ENCODE assay signal across 19 cellular contexts in genomic region chr9:34502471-34503335, GRCh38. TPM values are rescaled to one million over a fixed set of nuclear protein-coding genes. Genes with fewer than 3 reads are reported as not detected.
DNase-seq lines count a peak whose midpoint lies in the region; ATAC-seq and TF ChIP-seq lines count a peak whose summit lies in the region.
"Had no signal": no experiment of that assay in that cellular context is flagged by ENCODE, and none has a peak within 500 bp of the region (broad histone marks: within the 10 kb centered on the region; RNA-seq: fewer than 3 reads in every experiment).

No MANE protein-coding gene starts in this region.

- TF ChIP-seq CTCF in LNCaP clone FGC (IDR thresholded peaks at IDR 0.05; ENCODE audit: control insufficient read depth, extremely low read depth, insufficient read depth) (no peak), PC-3 (conservative IDR thresholded peaks at IDR 0.05; ENCODE audit: low read depth, low read length) (no peak), left lung (IDR thresholded peaks at IDR 0.05) (no peak), HFFc6 (IDR thresholded peaks at IDR 0.05) (no peak)

- H3K27ac Mint-ChIP-seq in HFFc6, result no peak overlapping the region
- no peak overlapping the region for H3K27ac Mint-ChIP-seq in activated T-helper 1 cell treated with anti-CD3 and anti-CD28 coated beads, Interleukin-12 subunit alpha, Interleukin-12 subunit beta, Interleukin-2, Interleukin-4 antibody, amounts not matched to agents 30 ng/mL and 10 ng/mL and 1 ng/mL, durations not matched to agents 14 hours and 24 hours and 36 hours
- H3K27ac Mint-ChIP-seq: activated CD8-positive, alpha-beta memory T cell treated with anti-CD3 and anti-CD28 coated beads, Interleukin-2, amount 10 ng/mL, durations not matched to agents 7 days and 5 days; activated naive CD8-positive, alpha-beta T cell treated with anti-CD3 and anti-CD28 coated beads, Interleukin-2, amount 50 U/mL, for 24 hours; effector memory CD8-positive, alpha-beta T cell; immature natural killer cell; nephron had no signal

- H3K9me3 ChIP-seq in PC-3 (ENCODE audit: low read length), result no peaks in the 10 kb centered on the region
- H3K9me3 ChIP-seq in left lung, result no peaks in the 10 kb centered on the region
- H3K9me3 ChIP-seq: heart left ventricle had no signal

- intact Hi-C loops in PC-3 (cut with micrococcal nuclease) (loop anchor here (5.0 kb wide), 1 partner anchor 90 kb away; no protein-coding TSS in a partner anchor), left lung (cut with DNase I) (loop anchor here in 1 of 2 donors (5.0 kb wide), 1 partner anchor 65 kb away; no protein-coding TSS in a partner anchor)
- intact Hi-C loops in activated T-helper 1 cell treated with anti-CD3 and anti-CD28 coated beads, Interleukin-12 subunit alpha, Interleukin-12 subunit beta, Interleukin-2, Interleukin-4 antibody, amounts not matched to agents 30 ng/mL and 10 ng/mL and 1 ng/mL, durations not matched to agents 14 hours and 24 hours and 36 hours (cut with micrococcal nuclease), result loop anchor here (5.0 kb wide), 1 partner anchor 40 kb away; no protein-coding TSS in a partner anchor

- H3K4me3 Mint-ChIP-seq in HFFc6, result no peak overlapping the region
- H3K4me3 Mint-ChIP-seq in activated T-helper 1 cell treated with anti-CD3 and anti-CD28 coated beads, Interleukin-12 subunit alpha, Interleukin-12 subunit beta, Interleukin-2, Interleukin-4 antibody, amounts not matched to agents 30 ng/mL and 10 ng/mL and 1 ng/mL, durations not matched to agents 14 hours and 24 hours and 36 hours, result no peak overlapping the region
- H3K4me3 Mint-ChIP-seq: activated CD8-positive, alpha-beta memory T cell treated with anti-CD3 and anti-CD28 coated beads, Interleukin-2, amount 10 ng/mL, durations not matched to agents 7 days and 5 days; activated naive CD8-positive, alpha-beta T cell treated with anti-CD3 and anti-CD28 coated beads, Interleukin-2, amount 50 U/mL, for 24 hours; central memory CD8-positive, alpha-beta T cell; effector memory CD8-positive, alpha-beta T cell; immature natural killer cell; nephron had no signal

- H3K9me2 ChIP-seq in PC-3 (replicated peaks; ENCODE audit: low read length), result no peaks in the 10 kb centered on the region

- H3K36me3 ChIP-seq in PC-3 (ENCODE audit: low read depth, low read length) (no peaks in the 10 kb centered on the region), left lung (no peaks in the 10 kb centered on the region)
- H3K36me3 ChIP-seq: heart left ventricle had no signal

- H3K9me3 Mint-ChIP-seq in HFFc6, result no peaks in the 10 kb centered on the region
- H3K9me3 Mint-ChIP-seq in activated T-helper 1 cell treated with anti-CD3 and anti-CD28 coated beads, Interleukin-12 subunit alpha, Interleukin-12 subunit beta, Interleukin-2, Interleukin-4 antibody, amounts not matched to agents 30 ng/mL and 10 ng/mL and 1 ng/mL, durations not matched to agents 14 hours and 24 hours and 36 hours, result no peaks in the 10 kb centered on the region
- H3K9me3 Mint-ChIP-seq: activated naive CD8-positive, alpha-beta T cell treated with anti-CD3 and anti-CD28 coated beads, Interleukin-2, amount 50 U/mL, for 24 hours; central memory CD8-positive, alpha-beta T cell; effector memory CD8-positive, alpha-beta T cell; nephron had no signal

- H3K79me2 ChIP-seq in PC-3 (ENCODE audit: low read length), result no peaks in the 10 kb centered on the region

- no peaks in the 10 kb centered on the region for H3K27me3 ChIP-seq in PC-3 (ENCODE audit: low read length)
- H3K27me3 ChIP-seq in left lung, result no peaks in the 10 kb centered on the region

- H3K4me1 ChIP-seq in PC-3 (ENCODE audit: insufficient read depth, low read length) (peaks cover 31% of the 10 kb centered on the region), left lung (peaks cover 6 to 12% of the 10 kb centered on the region in 2 donors)

- no peaks in the 10 kb centered on the region for H3K4me1 Mint-ChIP-seq in HFFc6 (ENCODE audit: low read depth)
- peaks cover 4% of the 10 kb centered on the region for H3K4me1 Mint-ChIP-seq in activated T-helper 1 cell treated with anti-CD3 and anti-CD28 coated beads, Interleukin-12 subunit alpha, Interleukin-12 subunit beta, Interleukin-2, Interleukin-4 antibody, amounts not matched to agents 30 ng/mL and 10 ng/mL and 1 ng/mL, durations not matched to agents 14 hours and 24 hours and 36 hours (ENCODE audit: low read depth)
- H3K4me1 Mint-ChIP-seq: central memory CD8-positive, alpha-beta T cell; immature natural killer cell; nephron had no signal

- peak overlapping the region; percentile 30 for H3K27ac ChIP-seq in PC-3 (ENCODE audit: low read length)
- no peak overlapping the region for H3K27ac ChIP-seq in left lung
- peak overlapping the region; percentile 14 for H3K27ac ChIP-seq in temporal lobe (ENCODE audit: low read depth, low read length)

- peak; percentile 35 for ATAC-seq in PC-3
- ATAC-seq in left lung, result peak; percentile 41
- ATAC-seq: activated CD8-positive, alpha-beta memory T cell treated with anti-CD3 and anti-CD28 coated beads, Interleukin-2, amount 10 ng/mL, durations not matched to agents 7 days and 5 days; activated naive CD8-positive, alpha-beta T cell treated with anti-CD3 and anti-CD28 coated beads, Interleukin-2, amount 50 U/mL, for 24 hours; effector memory CD8-positive, alpha-beta T cell had no signal

- POLR2A ChIA-PET in PC-3 (lab: Charles Lee; ENCODE audit: unreplicated experiment), result no interaction called here

- no peak overlapping the region for H3K9ac ChIP-seq in PC-3 (ENCODE audit: low read length)

- no TSS peak for BruUV-seq in PC-3 (replicated peaks; lab: Mats Ljungman, UMichigan)

- no peak overlapping the region for H2AFZ ChIP-seq in PC-3 (ENCODE audit: low read length)

- peak overlapping the region; percentile 57 for H3K4me2 ChIP-seq in PC-3 (ENCODE audit: low read length)

- H3K27me3 Mint-ChIP-seq in HFFc6 (ENCODE audit: insufficient read depth), result peaks cover 27% of the 10 kb centered on the region
- peaks cover 12% of the 10 kb centered on the region for H3K27me3 Mint-ChIP-seq in activated T-helper 1 cell treated with anti-CD3 and anti-CD28 coated beads, Interleukin-12 subunit alpha, Interleukin-12 subunit beta, Interleukin-2, Interleukin-4 antibody, amounts not matched to agents 30 ng/mL and 10 ng/mL and 1 ng/mL, durations not matched to agents 14 hours and 24 hours and 36 hours (ENCODE audit: insufficient read depth)

- 0 out of 2 replicates have a peak, but pooled peaks cover 5% of the 10 kb centered on the region for H4K20me1 ChIP-seq in PC-3 (ENCODE audit: low read length)

- H3F3A ChIP-seq in PC-3 (ENCODE audit: low read length, unreplicated experiment), result no peaks in the 10 kb centered on the region

- H3K36me3 Mint-ChIP-seq in HFFc6 (ENCODE audit: low read depth), result no peaks in the 10 kb centered on the region
- no peaks in the 10 kb centered on the region for H3K36me3 Mint-ChIP-seq in activated T-helper 1 cell treated with anti-CD3 and anti-CD28 coated beads, Interleukin-12 subunit alpha, Interleukin-12 subunit beta, Interleukin-2, Interleukin-4 antibody, amounts not matched to agents 30 ng/mL and 10 ng/mL and 1 ng/mL, durations not matched to agents 14 hours and 24 hours and 36 hours (ENCODE audit: low read depth)
- H3K36me3 Mint-ChIP-seq: activated CD8-positive, alpha-beta memory T cell treated with anti-CD3 and anti-CD28 coated beads, Interleukin-2, amount 10 ng/mL, durations not matched to agents 7 days and 5 days; immature natural killer cell had no signal

- peak; percentile 18 for DNase-seq in LNCaP clone FGC (ENCODE audit: low read depth)
- peak; percentile 36 for DNase-seq in PC-3
- peak in 1 of 2 donors; percentile 33 for DNase-seq in left lung
- no peak for DNase-seq in HFFc6
- no peak for DNase-seq in activated T-helper 1 cell treated with anti-CD3 and anti-CD28 coated beads, Interleukin-12 subunit alpha, Interleukin-12 subunit beta, Interleukin-2, Interleukin-4 antibody, amounts not matched to agents 30 ng/mL and 10 ng/mL and 1 ng/mL, durations not matched to agents 14 hours and 24 hours and 36 hours (ENCODE audit: low spot score)
- no peak for DNase-seq in HCEC 1CT
- DNase-seq: activated CD8-positive, alpha-beta memory T cell treated with anti-CD3 and anti-CD28 coated beads, Interleukin-2, amount 10 ng/mL, durations not matched to agents 7 days and 5 days; activated naive CD8-positive, alpha-beta T cell treated with anti-CD3 and anti-CD28 coated beads, Interleukin-2, amount 50 U/mL, for 24 hours; effector memory CD8-positive, alpha-beta T cell; immature natural killer cell; NCI-H2081 treated with DMSO at 0.1 percent for 48 hours; NCI-H526 treated with DMSO at 0.1 percent for 48 hours; stimulated activated CD4-positive, alpha-beta T cell treated with anti-CD3 and anti-CD28 coated beads, Interleukin-12 subunit alpha, Interleukin-12 subunit beta, amount 100 ng/mL, for 4 hours had no signal

- H3K4me3 ChIP-seq in LNCaP clone FGC (ENCODE audit: low read depth, low read length) (no peak overlapping the region), PC-3 (ENCODE audit: low read length) (no peak overlapping the region; the same call in 1 of the 2 replicates), left lung (no peak overlapping the region)
- H3K4me3 ChIP-seq: heart left ventricle, lung had no signal

- CTCF ChIA-PET in PC-3 (lab: Charles Lee), result interaction anchor here (0.6 to 2.9 kb wide), 7 partner anchors 44 to 1183 kb away, joined by 3 to 15 read pairs (median 5); no protein-coding TSS in a partner anchor

RNA-seq across cellular contexts. Expression of gene ENHO, which starts 20.1 kb away (rescaled TPM):
- total RNA-seq in PC-3 (2014; rRNA removed), result 1.3 and 2.0 TPM in 2 replicates
- under 1 TPM; 0.26 to 0.61 TPM for total RNA-seq in left lung
- total RNA-seq in temporal lobe, result 27.8 TPM
- under 1 TPM in 2 of 6 experiments, not detected in 4; 0.19 to 0.57 TPM for total RNA-seq in HFFc6 (2021; fragmentation: NEBNext Ultra II Directional; extraction: Animal tissue kit (Norgen Biotek cat#: 25700))
- not detected in 2 replicates for total RNA-seq in activated T-helper 1 cell treated with anti-CD3 and anti-CD28 coated beads, Interleukin-12 subunit alpha, Interleukin-12 subunit beta, Interleukin-2, Interleukin-4 antibody, amounts not matched to agents 30 ng/mL and 10 ng/mL and 1 ng/mL, durations not matched to agents 14 hours and 24 hours and 36 hours
- total RNA-seq: activated CD8-positive, alpha-beta memory T cell treated with anti-CD3 and anti-CD28 coated beads, Interleukin-2, amount 10 ng/mL, durations not matched to agents 7 days and 5 days had no signal

RNA-seq across cellular contexts. Expression of gene DNAI1, which starts 44.1 kb away (rescaled TPM):
- not detected in 2 replicates for total RNA-seq in PC-3 (2014; rRNA removed)
- 1 to 10 TPM in 1 of 2 donors, under 1 TPM in 1; 0.29 to 4.1 TPM for total RNA-seq in left lung
- 0.25 TPM for total RNA-seq in temporal lobe
- total RNA-seq in HFFc6 (2021; fragmentation: NEBNext Ultra II Directional; extraction: Animal tissue kit (Norgen Biotek cat#: 25700)), result not detected
- total RNA-seq in activated T-helper 1 cell treated with anti-CD3 and anti-CD28 coated beads, Interleukin-12 subunit alpha, Interleukin-12 subunit beta, Interleukin-2, Interleukin-4 antibody, amounts not matched to agents 30 ng/mL and 10 ng/mL and 1 ng/mL, durations not matched to agents 14 hours and 24 hours and 36 hours, result not detected in 2 replicates
- total RNA-seq: activated CD8-positive, alpha-beta memory T cell treated with anti-CD3 and anti-CD28 coated beads, Interleukin-2, amount 10 ng/mL, durations not matched to agents 7 days and 5 days; ureter had no signal

RNA-seq across cellular contexts. Expression of gene FAM219A, which starts 44.3 kb away (rescaled TPM):
- total RNA-seq in PC-3 (2014; rRNA removed) (15.2 and 17.1 TPM in 2 replicates), left lung (10 to 100 TPM; 18.0 to 23.0 TPM), temporal lobe (28.8 TPM)
- total RNA-seq in HFFc6 (2021; fragmentation: NEBNext Ultra II Directional; extraction: Animal tissue kit (Norgen Biotek cat#: 25700)), result 10 to 100 TPM; 21.6 to 23.6 (median 22.6) TPM
- total RNA-seq in activated T-helper 1 cell treated with anti-CD3 and anti-CD28 coated beads, Interleukin-12 subunit alpha, Interleukin-12 subunit beta, Interleukin-2, Interleukin-4 antibody, amounts not matched to agents 30 ng/mL and 10 ng/mL and 1 ng/mL, durations not matched to agents 14 hours and 24 hours and 36 hours, result 14.7 and 16.5 TPM in 2 replicates

Comparison
In these comparisons a context has a peak if more than half of its experiments do, and no peak if none do; other contexts are left out.
1. DNase-seq: peak in LNCaP clone FGC (single experiment) and PC-3 (single experiment); none in HFFc6 (single experiment), activated T-helper 1 cell treated with anti-CD3 and anti-CD28 coated beads, Interleukin-12 subunit alpha, Interleukin-12 subunit beta, Interleukin-2, Interleukin-4 antibody, amounts not matched to agents 30 ng/mL and 10 ng/mL and 1 ng/mL, durations not matched to agents 14 hours and 24 hours and 36 hours (single experiment) and HCEC 1CT (single experiment).
2. H3K27ac ChIP-seq: peak in PC-3 (single experiment) and temporal lobe (single experiment); none in left lung (0 of 2).